In the genomic region with DNA sequence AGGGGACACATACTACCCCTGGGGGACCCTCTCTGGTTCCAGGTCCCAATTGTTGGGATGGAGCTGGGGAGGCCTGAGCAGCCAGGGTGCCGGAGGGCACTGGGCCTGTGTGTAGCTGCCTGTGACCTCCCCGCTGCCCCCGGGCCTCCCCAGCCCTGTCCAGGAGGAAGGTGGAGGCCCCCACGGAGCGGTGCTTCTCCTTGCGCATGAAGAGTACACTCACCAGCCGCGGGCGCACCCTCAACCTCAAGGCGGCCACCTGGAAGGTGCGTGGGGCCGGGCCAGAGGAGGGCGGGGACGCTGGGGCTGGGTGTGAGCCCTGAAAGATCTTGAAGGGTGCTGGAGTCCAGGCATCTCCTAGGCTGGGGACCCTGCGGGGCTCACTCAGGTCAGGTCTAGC, we compare ENCODE assay signal across 22 cellular contexts. TPM values are rescaled to one million over a fixed set of nuclear protein-coding genes. Genes with fewer than 3 reads are reported as not detected.
DNase-seq lines count a peak whose midpoint lies in the region; ATAC-seq and TF ChIP-seq lines count a peak whose summit lies in the region.
"Had no signal": no experiment of that assay in that cellular context is flagged by ENCODE, and none has a peak within 500 bp of the region (broad histone marks: within the 10 kb centered on the region; RNA-seq: fewer than 3 reads in every experiment).

No MANE protein-coding gene starts in this region.

- TF ChIP-seq POLR2A in esophagus muscularis mucosa (IDR thresholded peaks at IDR 0.05; ENCODE audit: low read depth) = no peak

- no peak for TF ChIP-seq CTCF in left ventricle myocardium inferior (IDR thresholded peaks at IDR 0.05; ENCODE audit: borderline replicate concordance)
- TF ChIP-seq CTCF in esophagus muscularis mucosa (IDR thresholded peaks at IDR 0.05) = no peak

- intact Hi-C loops in left ventricle myocardium inferior (cut with micrococcal nuclease) = no loop called here
- intact Hi-C loops in cardiac septum (cut with DNase I) = no loop called here
- intact Hi-C loops in esophagus muscularis mucosa (cut with DNase I) = loop anchor here (5.0 kb wide), 1 partner anchor 34 kb away; no protein-coding TSS in a partner anchor

- H3K36me3 ChIP-seq in left ventricle myocardium inferior (peaks cover 99% of the 10 kb centered on the region), esophagus muscularis mucosa (peaks cover 95 to 100% (median 98%) of the 10 kb centered on the region in 4 donors)
- H3K36me3 ChIP-seq: BLaER1 had no signal

- no peak overlapping the region for H3K4me3 Mint-ChIP-seq in stimulated activated memory B cell treated with anti-CD40 and anti-IgM and Interleukin-4, amounts not matched to agents 10 μg/mL and 1 μg/mL and 100 μg/mL, for 72 hours
- H3K4me3 Mint-ChIP-seq: B cell; CD4-positive, CD25-positive, alpha-beta regulatory T cell; CD8-positive, alpha-beta T cell; GM23338; H9; HFFc6 had no signal

- no peak overlapping the region for H3K4me3 ChIP-seq in left ventricle myocardium inferior
- no peak overlapping the region for H3K4me3 ChIP-seq in esophagus muscularis mucosa
- H3K4me3 ChIP-seq: BLaER1, GM12878, GM23338 had no signal

- no peak for TF ChIP-seq EP300 in esophagus muscularis mucosa (IDR thresholded peaks at IDR 0.05)

- ATAC-seq in stimulated activated memory B cell treated with anti-CD40 and anti-IgM and Interleukin-4, amounts not matched to agents 10 μg/mL and 1 μg/mL and 100 μg/mL, for 72 hours = peak; percentile 35
- no peak for ATAC-seq in HG02588 (IDR thresholded peaks at IDR 0.05; ENCODE audit: unreplicated experiment)
- ATAC-seq: CD8-positive, alpha-beta T cell; GM12878; GM23338 had no signal

- H3K27me3 Mint-ChIP-seq in stimulated activated memory B cell treated with anti-CD40 and anti-IgM and Interleukin-4, amounts not matched to agents 10 μg/mL and 1 μg/mL and 100 μg/mL, for 72 hours = peaks cover 8% of the 10 kb centered on the region
- H3K27me3 Mint-ChIP-seq: CD4-positive, CD25-positive, alpha-beta regulatory T cell had no signal

- H3K4me1 ChIP-seq in left ventricle myocardium inferior (peaks cover 40% of the 10 kb centered on the region), esophagus muscularis mucosa (peaks cover 11 to 79% (median 64%) of the 10 kb centered on the region in 4 donors)
- H3K4me1 ChIP-seq: BLaER1, Caco-2 had no signal

- no peak for DNase-seq in left ventricle myocardium inferior
- DNase-seq in cardiac septum (ENCODE audit: low spot score) = no peak
- DNase-seq in esophagus muscularis mucosa (ENCODE audit: extremely low spot score) = no peak
- DNase-seq in NCI-H1092 (lab: John Stamatoyannopoulos, UW) = no peak
- no peak for DNase-seq in activated gamma-delta T cell treated with Interleukin-2 at 50 U/mL for 16 hours
- DNase-seq: Caco-2; CD4-positive, CD25-positive, alpha-beta regulatory T cell; CD8-positive, alpha-beta T cell; DMS153; DND-41; GDM1; H9; HFFc6 had no signal

- H3K27me3 ChIP-seq in left ventricle myocardium inferior (ENCODE audit: low read depth) (no peaks in the 10 kb centered on the region), esophagus muscularis mucosa (no peaks in the 10 kb centered on the region)
- H3K27me3 ChIP-seq: BLaER1 had no signal

- no peaks in the 10 kb centered on the region for H3K4me1 Mint-ChIP-seq in stimulated activated memory B cell treated with anti-CD40 and anti-IgM and Interleukin-4, amounts not matched to agents 10 μg/mL and 1 μg/mL and 100 μg/mL, for 72 hours
- H3K4me1 Mint-ChIP-seq: B cell had no signal

- no peaks in the 10 kb centered on the region for H3K36me3 Mint-ChIP-seq in stimulated activated memory B cell treated with anti-CD40 and anti-IgM and Interleukin-4, amounts not matched to agents 10 μg/mL and 1 μg/mL and 100 μg/mL, for 72 hours
- H3K36me3 Mint-ChIP-seq: CD8-positive, alpha-beta T cell had no signal

- H3K9me3 ChIP-seq in left ventricle myocardium inferior (replicated peaks) (peaks cover 9% of the 10 kb centered on the region), esophagus muscularis mucosa (no peaks in the 10 kb centered on the region)

- peak overlapping the region; percentile 16 for H3K27ac ChIP-seq in left ventricle myocardium inferior (replicated peaks)
- H3K27ac ChIP-seq in esophagus muscularis mucosa (replicated peaks in 1 of 4) = peak overlapping the region; percentile 48 to 97 (median 53)
- H3K27ac ChIP-seq: 22Rv1, BLaER1, C4-2B had no signal

- WGBS in esophagus muscularis mucosa = 93% methylated on average over 6 of the region's 15 CpGs

- no peak overlapping the region for H3K27ac Mint-ChIP-seq in stimulated activated memory B cell treated with anti-CD40 and anti-IgM and Interleukin-4, amounts not matched to agents 10 μg/mL and 1 μg/mL and 100 μg/mL, for 72 hours
- H3K27ac Mint-ChIP-seq: B cell; CD4-positive, CD25-positive, alpha-beta regulatory T cell; CD8-positive, alpha-beta T cell; GM23338; HFFc6 had no signal

- H3K9me3 Mint-ChIP-seq in stimulated activated memory B cell treated with anti-CD40 and anti-IgM and Interleukin-4, amounts not matched to agents 10 μg/mL and 1 μg/mL and 100 μg/mL, for 72 hours = peaks cover 27% of the 10 kb centered on the region

RNA-seq across cellular contexts. Expression of a gene that starts 11.7 kb away (rescaled TPM):
- total RNA-seq in left ventricle myocardium inferior = 87.7 TPM
- total RNA-seq in cardiac septum = 49.2 TPM
- total RNA-seq in esophagus muscularis mucosa = 100 to 1,000 TPM in 3 of 4 donors, 10 to 100 TPM in 1; 98.2 to 268 (median 160) TPM
- total RNA-seq: B cell; CD4-positive, CD25-positive, alpha-beta regulatory T cell; CD8-positive, alpha-beta T cell; H4 had no signal

RNA-seq across cellular contexts. Expression of a gene that starts 38.4 kb away (rescaled TPM):
- total RNA-seq in left ventricle myocardium inferior (70.8 TPM), cardiac septum (82.8 TPM), esophagus muscularis mucosa (10 to 100 TPM; 39.9 to 74.7 (median 61.9) TPM)
